In the genomic region with DNA sequence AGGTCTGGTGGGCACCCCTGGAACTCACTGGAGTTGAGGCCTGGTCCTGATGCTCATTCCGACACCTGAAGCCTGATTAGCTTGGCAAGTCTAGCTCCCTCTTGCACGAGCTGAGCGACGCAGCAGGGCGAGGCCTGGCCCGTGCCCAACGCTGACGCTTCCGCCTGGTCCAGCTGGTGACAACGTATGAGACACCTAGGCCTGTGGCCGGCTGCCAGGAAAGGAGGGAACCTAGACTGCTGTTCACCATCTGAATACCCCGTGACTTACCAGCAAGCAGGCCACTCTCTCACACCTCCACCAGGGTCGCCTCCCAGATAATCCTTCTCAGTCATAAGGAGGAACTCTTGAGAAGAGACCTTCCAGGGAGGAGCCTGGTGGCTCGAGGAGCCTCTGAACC, we compare ENCODE assay signal across 11 cellular contexts. TPM values are rescaled to one million over a fixed set of nuclear protein-coding genes. Genes with fewer than 3 reads are reported as not detected.
A peak's percentile ranks its signal among the peaks of the same experiment; 100 is the strongest.
DNase-seq lines count a peak whose midpoint lies in the region; ATAC-seq, FAIRE-seq and TF ChIP-seq lines count a peak whose summit lies in the region.
"Had no signal": no experiment of that assay in that cellular context is flagged by ENCODE, and none has a peak within 500 bp of the region (broad histone marks: within the 10 kb centered on the region; RNA-seq: fewer than 3 reads in every experiment).

No MANE protein-coding gene starts in this region.

- peak; percentile 2; the same call in 1 of the 3 replicates for ATAC-seq in HepG2
- ATAC-seq in activated CD8-positive, alpha-beta memory T cell treated with anti-CD3 and anti-CD28 coated beads, Interleukin-2, amount 10 ng/mL, durations not matched to agents 7 days and 5 days, result no peak

- TF ChIP-seq CTCF in HepG2 (CRISPR knock-in tag; IDR thresholded peaks at IDR 0.05) (no peak), progenitor cell of endocrine pancreas (IDR thresholded peaks at IDR 0.05; ENCODE audit: unreplicated experiment) (no peak)

- H3K4me3 Mint-ChIP-seq in activated T-helper 1 cell treated with anti-CD3 and anti-CD28 coated beads, Interleukin-12 subunit alpha, Interleukin-12 subunit beta, Interleukin-2, Interleukin-4 antibody, amounts not matched to agents 30 ng/mL and 10 ng/mL and 1 ng/mL, durations not matched to agents 14 hours and 24 hours and 36 hours, result no peak overlapping the region
- no peak overlapping the region for H3K4me3 Mint-ChIP-seq in activated CD8-positive, alpha-beta memory T cell treated with anti-CD3 and anti-CD28 coated beads, Interleukin-2, amount 10 ng/mL, durations not matched to agents 7 days and 5 days
- no peak overlapping the region for H3K4me3 Mint-ChIP-seq in progenitor cell of endocrine pancreas (ENCODE audit: low read depth)
- H3K4me3 Mint-ChIP-seq: CD4-positive, CD25-positive, alpha-beta regulatory T cell had no signal

- CTCF ChIA-PET in HepG2 (lab: Yijun Ruan, JAX; ENCODE audit: low intra/inter-chr PET ratio, low total read pairs), result no interaction called here
- CTCF ChIA-PET in activated CD8-positive, alpha-beta memory T cell treated with anti-CD3 and anti-CD28 coated beads, Interleukin-2, amount 10 ng/mL, durations not matched to agents 7 days and 5 days (lab: Charles Lee), result interaction anchor here (2.0 kb wide), 1 partner anchor 11 kb away, joined by 4 read pairs; no protein-coding TSS in a partner anchor

- no TSS peak for BruUV-seq in HepG2 (replicated peaks; lab: Mats Ljungman, UMichigan)

- intact Hi-C loops in HepG2 (cut with micrococcal nuclease; ENCODE audit: unreplicated experiment), result no loop called here
- intact Hi-C loops in activated T-helper 1 cell treated with anti-CD3 and anti-CD28 coated beads, Interleukin-12 subunit alpha, Interleukin-12 subunit beta, Interleukin-2, Interleukin-4 antibody, amounts not matched to agents 30 ng/mL and 10 ng/mL and 1 ng/mL, durations not matched to agents 14 hours and 24 hours and 36 hours (cut with micrococcal nuclease), result no loop called here

- H3K36me3 Mint-ChIP-seq in activated T-helper 1 cell treated with anti-CD3 and anti-CD28 coated beads, Interleukin-12 subunit alpha, Interleukin-12 subunit beta, Interleukin-2, Interleukin-4 antibody, amounts not matched to agents 30 ng/mL and 10 ng/mL and 1 ng/mL, durations not matched to agents 14 hours and 24 hours and 36 hours (ENCODE audit: low read depth), result peaks cover 6% of the 10 kb centered on the region
- H3K36me3 Mint-ChIP-seq in activated CD8-positive, alpha-beta memory T cell treated with anti-CD3 and anti-CD28 coated beads, Interleukin-2, amount 10 ng/mL, durations not matched to agents 7 days and 5 days, result peaks cover 9% of the 10 kb centered on the region
- H3K36me3 Mint-ChIP-seq in progenitor cell of endocrine pancreas (ENCODE audit: insufficient read depth), result peaks cover 13% of the 10 kb centered on the region

- no peak overlapping the region for H2AFZ ChIP-seq in HepG2 (ENCODE audit: low read length)

- no peak overlapping the region for H3K4me2 ChIP-seq in HepG2 (ENCODE audit: low read depth, low read length)

- TF ChIP-seq EP300 in HepG2 (IDR thresholded peaks at IDR 0.05; ENCODE audit: low read depth in 2 of 2, low read length in 2 of 2), result no peak
- no peak for TF ChIP-seq EP300 in HepG2 (CRISPR knock-in tag; IDR thresholded peaks at IDR 0.05; ENCODE audit: borderline replicate concordance)

- no peak for TF ChIP-seq RAD21 in HepG2 (CRISPR knock-in tag; IDR thresholded peaks at IDR 0.05)

- no peaks in the 10 kb centered on the region for H3K9me3 Mint-ChIP-seq in activated T-helper 1 cell treated with anti-CD3 and anti-CD28 coated beads, Interleukin-12 subunit alpha, Interleukin-12 subunit beta, Interleukin-2, Interleukin-4 antibody, amounts not matched to agents 30 ng/mL and 10 ng/mL and 1 ng/mL, durations not matched to agents 14 hours and 24 hours and 36 hours
- H3K9me3 Mint-ChIP-seq in activated CD8-positive, alpha-beta memory T cell treated with anti-CD3 and anti-CD28 coated beads, Interleukin-2, amount 10 ng/mL, durations not matched to agents 7 days and 5 days (ENCODE audit: low read depth), result no peaks in the 10 kb centered on the region
- no peaks in the 10 kb centered on the region for H3K9me3 Mint-ChIP-seq in progenitor cell of endocrine pancreas (ENCODE audit: low read depth)

- H3K4me1 Mint-ChIP-seq in activated T-helper 1 cell treated with anti-CD3 and anti-CD28 coated beads, Interleukin-12 subunit alpha, Interleukin-12 subunit beta, Interleukin-2, Interleukin-4 antibody, amounts not matched to agents 30 ng/mL and 10 ng/mL and 1 ng/mL, durations not matched to agents 14 hours and 24 hours and 36 hours (ENCODE audit: low read depth), result no peaks in the 10 kb centered on the region
- H3K4me1 Mint-ChIP-seq in activated CD8-positive, alpha-beta memory T cell treated with anti-CD3 and anti-CD28 coated beads, Interleukin-2, amount 10 ng/mL, durations not matched to agents 7 days and 5 days, result no peaks in the 10 kb centered on the region
- H3K4me1 Mint-ChIP-seq in progenitor cell of endocrine pancreas (ENCODE audit: low read depth), result peaks cover 11% of the 10 kb centered on the region

- H4K20me1 ChIP-seq in HepG2 (ENCODE audit: insufficient read depth, low read length), result peaks cover 9% of the 10 kb centered on the region

- DNase-seq in DMS53 treated with DMSO at 0.1 percent for 48 hours (lab: John Stamatoyannopoulos, UW; ENCODE audit: unreplicated experiment) (peak; percentile 84), NCI-H1436 treated with DMSO at 0.1 percent for 48 hours (lab: John Stamatoyannopoulos, UW) (peak; percentile 54), RCC 7860 (ENCODE audit: low spot score) (peak; percentile 80), HepG2 (ENCODE audit: low spot score) (no peak), putamen (ENCODE audit: low spot score) (no peak), progenitor cell of endocrine pancreas (ENCODE audit: low spot score, unreplicated experiment) (no peak)
- DNase-seq in activated T-helper 1 cell treated with anti-CD3 and anti-CD28 coated beads, Interleukin-12 subunit alpha, Interleukin-12 subunit beta, Interleukin-2, Interleukin-4 antibody, amounts not matched to agents 30 ng/mL and 10 ng/mL and 1 ng/mL, durations not matched to agents 14 hours and 24 hours and 36 hours (ENCODE audit: low spot score), result no peak
- no peak for DNase-seq in activated CD8-positive, alpha-beta memory T cell treated with anti-CD3 and anti-CD28 coated beads, Interleukin-2, amount 10 ng/mL, durations not matched to agents 7 days and 5 days
- DNase-seq: aorta; CD4-positive, CD25-positive, alpha-beta regulatory T cell; T1000 had no signal

- no peaks in the 10 kb centered on the region for H3K9me3 ChIP-seq in HepG2 (ENCODE audit: low read length)

- no peak overlapping the region for H3K9ac ChIP-seq in HepG2 (ENCODE audit: insufficient read depth, low read depth, low read length)

- FAIRE-seq in RCC 7860 (lab: Jason Lieb, UNC) (peak; percentile 2), HepG2 (lab: Jason Lieb, UNC) (no peak)

- H3K27me3 Mint-ChIP-seq in activated T-helper 1 cell treated with anti-CD3 and anti-CD28 coated beads, Interleukin-12 subunit alpha, Interleukin-12 subunit beta, Interleukin-2, Interleukin-4 antibody, amounts not matched to agents 30 ng/mL and 10 ng/mL and 1 ng/mL, durations not matched to agents 14 hours and 24 hours and 36 hours (ENCODE audit: insufficient read depth), result no peaks in the 10 kb centered on the region
- no peaks in the 10 kb centered on the region for H3K27me3 Mint-ChIP-seq in activated CD8-positive, alpha-beta memory T cell treated with anti-CD3 and anti-CD28 coated beads, Interleukin-2, amount 10 ng/mL, durations not matched to agents 7 days and 5 days
- H3K27me3 Mint-ChIP-seq in progenitor cell of endocrine pancreas, result no peaks in the 10 kb centered on the region
- H3K27me3 Mint-ChIP-seq: CD4-positive, CD25-positive, alpha-beta regulatory T cell had no signal

- no peak overlapping the region for H3K4me3 ChIP-seq in HepG2 (replicated peaks in 1 of 3; ENCODE audit: insufficient read depth in 1 of 3, low read depth in 2 of 3, low read length in 3 of 3)

- POLR2A ChIA-PET in HepG2 (lab: Yijun Ruan, JAX), result no interaction called here

- H3K79me2 ChIP-seq in HepG2 (ENCODE audit: insufficient read depth, low read length), result no peaks in the 10 kb centered on the region

- H3K36me3 ChIP-seq in HepG2 (replicated peaks in 1 of 2; ENCODE audit: control insufficient read depth in 1 of 2, insufficient read depth in 2 of 2, low read length in 2 of 2), result peaks cover 9 to 17% of the 10 kb centered on the region in 2 experiments; a peak in 4 of 5 replicates

- H3K4me1 ChIP-seq in HepG2 (ENCODE audit: insufficient read depth, low read length), result no peaks in the 10 kb centered on the region

- H3K27me3 ChIP-seq in HepG2 (ENCODE audit: control insufficient read depth in 1 of 2, insufficient read depth in 2 of 2, low read length in 2 of 2), result no peaks in the 10 kb centered on the region

- H3K27ac Mint-ChIP-seq in activated T-helper 1 cell treated with anti-CD3 and anti-CD28 coated beads, Interleukin-12 subunit alpha, Interleukin-12 subunit beta, Interleukin-2, Interleukin-4 antibody, amounts not matched to agents 30 ng/mL and 10 ng/mL and 1 ng/mL, durations not matched to agents 14 hours and 24 hours and 36 hours, result no peak overlapping the region
- H3K27ac Mint-ChIP-seq in activated CD8-positive, alpha-beta memory T cell treated with anti-CD3 and anti-CD28 coated beads, Interleukin-2, amount 10 ng/mL, durations not matched to agents 7 days and 5 days, result no peak overlapping the region
- no peak overlapping the region for H3K27ac Mint-ChIP-seq in progenitor cell of endocrine pancreas
- H3K27ac Mint-ChIP-seq: CD4-positive, CD25-positive, alpha-beta regulatory T cell had no signal

- no peak overlapping the region for H3K27ac ChIP-seq in HepG2 (ENCODE audit: extremely low read length, insufficient read depth, low read length)

- TF ChIP-seq POLR2A in HepG2 (IDR thresholded peaks at IDR 0.05; ENCODE audit: insufficient read depth in 1 of 2, low read depth in 2 of 2, low read length in 2 of 2), result no peak

- in situ Hi-C loops in HepG2 (cut with HindIII; ENCODE audit: extremely low pct_ligation_motif_present, low pct_unique_long_range_greater_than_20kb), result no loop called here

- WGBS in HepG2 (ENCODE audit: low lambda C conversion rate), result 59% methylated on average over 14 of the region's 14 CpGs

RNA-seq across cellular contexts. Expression of gene YTHDF1, which starts 24.5 kb away (rescaled TPM):
- total RNA-seq in HepG2 (2016; rRNA removed; fragmentation: Illumina TruSeq; extraction: Trizol) (37.7 and 39.8 TPM in 2 replicates), progenitor cell of endocrine pancreas (51.2 and 53.8 TPM in 2 replicates)
- 15.1 and 15.2 TPM in 2 replicates for total RNA-seq in HepG2 (2016; cell fraction: cytosol; rRNA removed; fragmentation: Illumina TruSeq; extraction: Trizol; ENCODE audit: low read depth)
- total RNA-seq in HepG2 (2016; cell fraction: insoluble cytoplasmic fraction; rRNA removed; fragmentation: Illumina TruSeq; extraction: Trizol), result 35.8 and 37.7 TPM in 2 replicates
- total RNA-seq in HepG2 (2016; cell fraction: membrane; rRNA removed; fragmentation: Illumina TruSeq; extraction: Trizol), result 41.8 and 42.4 TPM in 2 replicates
- total RNA-seq in HepG2 (2016; cell fraction: nucleus; rRNA removed; fragmentation: Illumina TruSeq; extraction: Trizol), result 28.2 and 31.2 TPM in 2 replicates
- polyA plus RNA-seq in HepG2 (2011; rRNA removed), result 34.5 and 36.4 TPM in 2 replicates
- polyA plus RNA-seq in HepG2 (2011; cell fraction: cytosol; rRNA removed), result 27.2 and 28.5 TPM in 2 replicates
- 36.7 and 41.9 TPM in 2 replicates for polyA plus RNA-seq in HepG2 (2011; cell fraction: nucleus; rRNA removed)
- 36.8 and 38.5 TPM in 2 replicates for polyA plus RNA-seq in HepG2 (2012)
- polyA plus RNA-seq in HepG2 (2016; cell fraction: cytosol; fragmentation: Illumina TruSeq; extraction: Trizol; ENCODE audit: low read depth), result 9.5 and 11.3 TPM in 2 replicates
- 51.6 and 60.0 TPM in 2 replicates for polyA plus RNA-seq in HepG2 (2016; cell fraction: insoluble cytoplasmic fraction; fragmentation: Illumina TruSeq; extraction: Trizol; ENCODE audit: low read depth)
- 29.6 and 31.9 TPM in 2 replicates for polyA plus RNA-seq in HepG2 (2016; cell fraction: membrane; fragmentation: Illumina TruSeq; extraction: Trizol; ENCODE audit: low read depth)
- polyA plus RNA-seq in HepG2 (2016; cell fraction: nucleus; fragmentation: Illumina TruSeq; extraction: Trizol; ENCODE audit: insufficient read depth, low read depth), result 75.9 and 78.1 TPM in 2 replicates
- 40.3 and 47.9 TPM in 2 replicates for polyA minus RNA-seq in HepG2 (2011; rRNA and poly(A)+ RNA removed; ENCODE audit: low replicate concordance)
- polyA minus RNA-seq in HepG2 (2011; cell fraction: cytosol; rRNA and poly(A)+ RNA removed), result 30.1 and 32.4 TPM in 2 replicates
- 17.8 and 21.1 TPM in 2 replicates for polyA minus RNA-seq in HepG2 (2011; cell fraction: nucleus; rRNA and poly(A)+ RNA removed)
- total RNA-seq in activated T-helper 1 cell treated with anti-CD3 and anti-CD28 coated beads, Interleukin-12 subunit alpha, Interleukin-12 subunit beta, Interleukin-2, Interleukin-4 antibody, amounts not matched to agents 30 ng/mL and 10 ng/mL and 1 ng/mL, durations not matched to agents 14 hours and 24 hours and 36 hours, result 48.8 and 49.0 TPM in 2 replicates
- 10 to 100 TPM; 37.2 to 42.6 TPM for total RNA-seq in activated CD8-positive, alpha-beta memory T cell treated with anti-CD3 and anti-CD28 coated beads, Interleukin-2, amount 10 ng/mL, durations not matched to agents 7 days and 5 days

RNA-seq across cellular contexts. Expression of gene BIRC7, which starts 44.3 kb away (rescaled TPM):
- total RNA-seq in HepG2 (2016; rRNA removed; fragmentation: Illumina TruSeq; extraction: Trizol) (0.20 and 0.27 TPM in 2 replicates), progenitor cell of endocrine pancreas (not detected in 2 replicates)
- not detected in 2 replicates for total RNA-seq in HepG2 (2016; cell fraction: cytosol; rRNA removed; fragmentation: Illumina TruSeq; extraction: Trizol; ENCODE audit: low read depth)
- total RNA-seq in HepG2 (2016; cell fraction: insoluble cytoplasmic fraction; rRNA removed; fragmentation: Illumina TruSeq; extraction: Trizol), result 0.33 and 0.45 TPM in 2 replicates
- 0.12 and 0.17 TPM in 2 replicates for total RNA-seq in HepG2 (2016; cell fraction: membrane; rRNA removed; fragmentation: Illumina TruSeq; extraction: Trizol)
- total RNA-seq in HepG2 (2016; cell fraction: nucleus; rRNA removed; fragmentation: Illumina TruSeq; extraction: Trizol), result 0.28 and 0.53 TPM in 2 replicates
- 5.1 and 8.6 TPM in 2 replicates for polyA plus RNA-seq in HepG2 (2011; rRNA removed)
- polyA plus RNA-seq in HepG2 (2011; cell fraction: cytosol; rRNA removed), result 4.3 and 7.9 TPM in 2 replicates
- polyA plus RNA-seq in HepG2 (2011; cell fraction: nucleus; rRNA removed), result 81.1 and 86.7 TPM in 2 replicates
- 2.6 and 6.6 TPM in 2 replicates for polyA plus RNA-seq in HepG2 (2012)
- polyA plus RNA-seq in HepG2 (2016; cell fraction: cytosol; fragmentation: Illumina TruSeq; extraction: Trizol; ENCODE audit: low read depth), result 0.14 TPM in 1 of 2 replicates, not detected in the other
- 0.37 TPM in 1 of 2 replicates, not detected in the other for polyA plus RNA-seq in HepG2 (2016; cell fraction: insoluble cytoplasmic fraction; fragmentation: Illumina TruSeq; extraction: Trizol; ENCODE audit: low read depth)
- polyA plus RNA-seq in HepG2 (2016; cell fraction: membrane; fragmentation: Illumina TruSeq; extraction: Trizol; ENCODE audit: low read depth), result 0.29 TPM in 1 of 2 replicates, not detected in the other
- 0.62 and 0.85 TPM in 2 replicates for polyA plus RNA-seq in HepG2 (2016; cell fraction: nucleus; fragmentation: Illumina TruSeq; extraction: Trizol; ENCODE audit: insufficient read depth, low read depth)
- 0.37 and 4.3 TPM in 2 replicates for polyA minus RNA-seq in HepG2 (2011; rRNA and poly(A)+ RNA removed; ENCODE audit: low replicate concordance)
- polyA minus RNA-seq in HepG2 (2011; cell fraction: cytosol; rRNA and poly(A)+ RNA removed), result 2.0 and 2.2 TPM in 2 replicates
- 6.4 and 9.9 TPM in 2 replicates for polyA minus RNA-seq in HepG2 (2011; cell fraction: nucleus; rRNA and poly(A)+ RNA removed)
- not detected in 2 replicates for total RNA-seq in activated T-helper 1 cell treated with anti-CD3 and anti-CD28 coated beads, Interleukin-12 subunit alpha, Interleukin-12 subunit beta, Interleukin-2, Interleukin-4 antibody, amounts not matched to agents 30 ng/mL and 10 ng/mL and 1 ng/mL, durations not matched to agents 14 hours and 24 hours and 36 hours
- total RNA-seq in activated CD8-positive, alpha-beta memory T cell treated with anti-CD3 and anti-CD28 coated beads, Interleukin-2, amount 10 ng/mL, durations not matched to agents 7 days and 5 days, result not detected
- total RNA-seq: aorta; CD4-positive, CD25-positive, alpha-beta regulatory T cell had no signal
- polyA plus RNA-seq: aorta; CD4-positive, CD25-positive, alpha-beta regulatory T cell had no signal

Comparison
In these comparisons a context has a peak if more than half of its experiments do, and no peak if none do; other contexts are left out.
1. DNase-seq: peak in DMS53 treated with DMSO at 0.1 percent for 48 hours (single experiment), NCI-H1436 treated with DMSO at 0.1 percent for 48 hours (single experiment) and RCC 7860 (single experiment); none in HepG2 (single experiment), activated T-helper 1 cell treated with anti-CD3 and anti-CD28 coated beads, Interleukin-12 subunit alpha, Interleukin-12 subunit beta, Interleukin-2, Interleukin-4 antibody, amounts not matched to agents 30 ng/mL and 10 ng/mL and 1 ng/mL, durations not matched to agents 14 hours and 24 hours and 36 hours (single experiment), putamen (single experiment), activated CD8-positive, alpha-beta memory T cell treated with anti-CD3 and anti-CD28 coated beads, Interleukin-2, amount 10 ng/mL, durations not matched to agents 7 days and 5 days (single experiment) and progenitor cell of endocrine pancreas (single experiment).